Comparison of ENCODE assay signal across 1 cellular context in genomic region chrX:50211510-50211909, GRCh38.
TF ChIP-seq lines count a peak whose summit lies in the region.

No MANE protein-coding gene starts in this region.

TF ChIP-seq in GM12878, 131 proteins besides CTCF, POLR2A, EP300 and RAD21 (continued from another document):
- no peak for TF ChIP-seq HSF1 (IDR thresholded peaks at IDR 0.05; ENCODE audit: low read depth, low read length)
- TF ChIP-seq SUZ12 (IDR thresholded peaks at IDR 0.05; ENCODE audit: unreplicated experiment) = no peak
- no peak for TF ChIP-seq SUPT20H (IDR thresholded peaks at IDR 0.05; ENCODE audit: borderline replicate concordance, control insufficient read depth, low read depth, low read length)
- no peak for TF ChIP-seq NR2C1 (IDR thresholded peaks at IDR 0.05)
- no peak for TF ChIP-seq TCF7 (IDR thresholded peaks at IDR 0.05; ENCODE audit: borderline replicate concordance)
- no peak for TF ChIP-seq ZBED1 (IDR thresholded peaks at IDR 0.05; ENCODE audit: borderline replicate concordance)
- no peak for TF ChIP-seq ZNF217 (IDR thresholded peaks at IDR 0.05)
- TF ChIP-seq BMI1 (IDR thresholded peaks at IDR 0.05; ENCODE audit: borderline replicate concordance) = no peak
- TF ChIP-seq SRF (IDR thresholded peaks at IDR 0.05; ENCODE audit: low read depth in 2 of 2, low read length in 2 of 2) = no peak
